8 cellular contexts compared by ENCODE assay signal in genomic region chr19:37370880-37371661, GRCh38. TPM values are rescaled to one million over a fixed set of nuclear protein-coding genes. Genes with fewer than 3 reads are reported as not detected.
A peak's percentile ranks its signal among the peaks of the same experiment; 100 is the strongest.
DNase-seq lines count a peak whose midpoint lies in the region; ATAC-seq lines count a peak whose summit lies in the region.

Gene ZNF527 (plus strand): TSS chr19:37371099. CDS start chr19:37374199, 3,100 bp downstream.

- H3K27ac Mint-ChIP-seq in dendritic cell treated with granulocyte-macrophage colony-stimulating factor and Interleukin-4, amounts not matched to agents 40 ng/mL and 50 ng/mL, for 4 days, result peak within 1 kb of the TSS; percentile 98

- intact Hi-C loops in dendritic cell treated with granulocyte-macrophage colony-stimulating factor and Interleukin-4, amounts not matched to agents 40 ng/mL and 50 ng/mL, for 4 days (cut with micrococcal nuclease), result loop anchor here (2.0 to 5.0 kb wide), 5 partner anchors 36 to 532 kb away; partner anchors contain the start of genes ZNF540, ZNF569, ZNF571 and ZNF790

- DNase-seq in C1 segment of cervical spinal cord (lab: John Stamatoyannopoulos, UW) (peak; percentile 92 to 99 (median 97)), NCI-H526 treated with DMSO at 0.1 percent for 48 hours (lab: John Stamatoyannopoulos, UW) (peak; percentile 92), left lobe of liver (ENCODE audit: low spot score) (peak; percentile 99)
- peak; percentile 89 to 97 for DNase-seq in activated CD4-positive, alpha-beta T cell treated with anti-CD3 and anti-CD28 coated beads, Interleukin-2, amount 50 U/mL, for 24 hours (ENCODE audit: low read depth in 1 of 2, low spot score in 1 of 2)
- peak; percentile 94 to 97 for DNase-seq in stimulated activated CD4-positive, alpha-beta T cell treated with anti-CD3 and anti-CD28 coated beads, Interleukin-2, amount 100 ng/mL, for 24 hours

- peak; percentile 96 for ATAC-seq in GM19328 (IDR thresholded peaks at IDR 0.05; ENCODE audit: unreplicated experiment)
- peak; percentile 77 for ATAC-seq in HG03469 (IDR thresholded peaks at IDR 0.05; ENCODE audit: unreplicated experiment)
- ATAC-seq in left lobe of liver, result peak; percentile 98

- H3K27me3 Mint-ChIP-seq in dendritic cell treated with granulocyte-macrophage colony-stimulating factor and Interleukin-4, amounts not matched to agents 40 ng/mL and 50 ng/mL, for 4 days, result no peaks in the 10 kb centered on the region

- H3K4me1 Mint-ChIP-seq in dendritic cell treated with granulocyte-macrophage colony-stimulating factor and Interleukin-4, amounts not matched to agents 40 ng/mL and 50 ng/mL, for 4 days (ENCODE audit: low read depth), result peaks cover 9% of the 10 kb centered on the region

- H3K4me3 Mint-ChIP-seq in dendritic cell treated with granulocyte-macrophage colony-stimulating factor and Interleukin-4, amounts not matched to agents 40 ng/mL and 50 ng/mL, for 4 days, result peak within 1 kb of the TSS; percentile 98

- H3K36me3 Mint-ChIP-seq in dendritic cell treated with granulocyte-macrophage colony-stimulating factor and Interleukin-4, amounts not matched to agents 40 ng/mL and 50 ng/mL, for 4 days (ENCODE audit: low read depth), result peaks cover 13% of the 10 kb centered on the region

- peaks cover 18% of the 10 kb centered on the region for H3K9me3 Mint-ChIP-seq in dendritic cell treated with granulocyte-macrophage colony-stimulating factor and Interleukin-4, amounts not matched to agents 40 ng/mL and 50 ng/mL, for 4 days

RNA-seq across cellular contexts. Expression of gene ZNF527, which starts in this region (rescaled TPM):
- 1.6 TPM for total RNA-seq in left lobe of liver

Comparison
In these comparisons a context has a peak if more than half of its experiments do, and no peak if none do; other contexts are left out.
1. Peak in every context shown above with its lines: DNase-seq and ATAC-seq.